ENCODE assay signal across 8 cellular contexts in the genomic region with DNA sequence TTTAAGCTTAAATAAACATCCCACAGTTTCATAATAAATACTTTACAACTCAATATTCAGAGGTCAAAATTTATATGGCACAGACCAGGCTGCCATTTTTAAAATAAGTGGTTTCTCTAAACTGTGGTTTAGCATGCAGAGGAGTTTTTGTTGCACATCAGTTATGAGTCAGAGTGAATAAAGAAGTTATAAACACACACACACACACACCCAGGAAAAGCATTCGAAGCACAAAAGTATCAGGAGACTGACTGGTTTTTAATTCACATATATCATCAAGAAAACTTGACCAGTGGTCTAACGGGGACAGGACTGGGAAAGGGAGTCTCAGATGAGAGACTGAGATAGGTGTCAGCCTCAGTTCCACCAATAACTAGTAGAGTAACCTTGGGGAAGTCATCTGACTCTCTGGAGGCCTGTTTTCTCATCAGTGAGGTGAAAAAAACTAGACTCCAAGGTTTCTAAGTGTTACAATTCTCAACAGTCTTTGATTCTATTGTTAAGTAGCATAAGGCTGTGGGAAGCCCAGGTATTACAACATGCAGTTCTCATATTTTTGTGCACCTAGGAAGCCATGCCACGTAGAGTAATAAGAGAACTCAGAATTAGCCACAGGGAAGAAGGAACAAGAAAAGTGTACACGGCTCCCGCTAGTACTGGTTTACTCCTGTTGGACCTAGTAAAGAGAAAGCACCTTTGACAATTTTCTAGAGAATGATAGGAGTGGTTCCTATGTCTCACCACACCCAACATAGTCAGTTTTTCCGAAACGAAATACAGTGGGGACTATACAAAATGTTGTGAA. TPM values are rescaled to one million over a fixed set of nuclear protein-coding genes. Genes with fewer than 3 reads are reported as not detected.
DNase-seq lines count a peak whose midpoint lies in the region; ATAC-seq and TF ChIP-seq lines count a peak whose summit lies in the region.

No MANE protein-coding gene starts in this region.

- H3K36me3 ChIP-seq in GM23248 (ENCODE audit: low read depth) (no peaks in the 10 kb centered on the region), SJSA1 (peaks cover 9% of the 10 kb centered on the region)

- H4K20me1 ChIP-seq in GM23248 (ENCODE audit: insufficient read depth): no peaks in the 10 kb centered on the region

- DNase-seq in AG10803 (ENCODE audit: low read depth) (peak; percentile 73), GM23248 (peak; percentile 94), SJSA1 (ENCODE audit: low read depth in 1 of 2, low spot score in 2 of 2) (peak in 1 of 2 experiments; percentile 75), dermis blood vessel endothelial cell (peak; percentile 67), omental fat pad (ENCODE audit: low spot score) (no peak), hippocampal formation (lab: John Stamatoyannopoulos, UW) (no peak), medulla oblongata (ENCODE audit: extremely low spot score) (no peak), DMS79 treated with DMSO at 0.1 percent for 48 hours (lab: John Stamatoyannopoulos, UW) (no peak)

- H3K27ac ChIP-seq in GM23248: peak overlapping the region; percentile 100
- peak overlapping the region; percentile 97 for H3K27ac ChIP-seq in SJSA1

- H3K4me2 ChIP-seq in GM23248 (ENCODE audit: unreplicated experiment): peak overlapping the region; percentile 92

- peaks cover 32% of the 10 kb centered on the region for H3F3A ChIP-seq in GM23248 (ENCODE audit: insufficient read depth)

- H3K27me3 ChIP-seq in GM23248 (replicated peaks; ENCODE audit: insufficient read depth) (no peaks in the 10 kb centered on the region), SJSA1 (replicated peaks) (no peaks in the 10 kb centered on the region)

- in situ Hi-C loops in GM23248 (cut with MboI): no loop called here

- TF ChIP-seq CTCF in AG10803 (conservative IDR thresholded peaks at IDR 0.05; ENCODE audit: low read length): no peak
- TF ChIP-seq CTCF in omental fat pad (IDR thresholded peaks at IDR 0.05): no peak

- no peaks in the 10 kb centered on the region for H3K9me2 ChIP-seq in GM23248 (ENCODE audit: insufficient read depth)

- H3K4me3 ChIP-seq in AG10803 (ENCODE audit: low read length) (peak overlapping the region; percentile 23), GM23248 (peak overlapping the region; percentile 68), SJSA1 (peak overlapping the region; percentile 18)

- peaks cover 86% of the 10 kb centered on the region for H3K79me2 ChIP-seq in GM23248 (ENCODE audit: insufficient read depth)

- peak overlapping the region; percentile 96 for H3K9ac ChIP-seq in GM23248

- H3K4me1 ChIP-seq in GM23248 (ENCODE audit: insufficient read depth): peaks cover 29% of the 10 kb centered on the region
- peaks cover 30% of the 10 kb centered on the region for H3K4me1 ChIP-seq in SJSA1 (replicated peaks)

- H3K9me3 ChIP-seq in GM23248 (ENCODE audit: low read depth) (no peaks in the 10 kb centered on the region), SJSA1 (replicated peaks) (peaks cover 4% of the 10 kb centered on the region; the same call in 1 of the 2 replicates)

- H2AFZ ChIP-seq in GM23248: peak overlapping the region; percentile 49

- 0 to 1% methylated on average over 7 of the region's 7 CpGs for WGBS in GM23248 (ENCODE audit: low coverage in 1 of 2, low lambda C conversion rate in 2 of 2, missing lambda C conversion rate in 2 of 2), 2 experiments

- ATAC-seq in omental fat pad (ENCODE audit: low FRiP score): peak; percentile 66

RNA-seq across cellular contexts. Expression of gene PPTC7, which starts 5.2 kb away (rescaled TPM):
- 3.2 and 3.4 TPM in 2 replicates for total RNA-seq in GM23248 (2014; rRNA removed; shearing (Covaris generic))
- polyA plus RNA-seq in GM23248 (2016; fragmentation: Nextera tagmentation; extraction: Ambion mirVana): 2.2 and 2.4 TPM in 2 replicates
- 4.7 and 5.6 TPM in 2 replicates for total RNA-seq in SJSA1 (2014; rRNA removed; shearing (Covaris generic))
- total RNA-seq in dermis blood vessel endothelial cell (9.0 and 13.3 TPM in 2 replicates), omental fat pad (10 to 100 TPM; 20.8 to 49.1 (median 23.4) TPM)

RNA-seq across cellular contexts. Expression of gene TCTN1, which starts 36.0 kb away (rescaled TPM):
- 34.4 and 44.3 TPM in 2 replicates for total RNA-seq in GM23248 (2014; rRNA removed; shearing (Covaris generic))
- polyA plus RNA-seq in GM23248 (2016; fragmentation: Nextera tagmentation; extraction: Ambion mirVana): 58.1 and 65.2 TPM in 2 replicates
- 20.5 and 23.3 TPM in 2 replicates for total RNA-seq in SJSA1 (2014; rRNA removed; shearing (Covaris generic))
- 7.9 and 9.9 TPM in 2 replicates for total RNA-seq in dermis blood vessel endothelial cell
- 10 to 100 TPM; 22.7 to 30.4 (median 25.6) TPM for total RNA-seq in omental fat pad

Comparison
In these comparisons a context has a peak if more than half of its experiments do, and no peak if none do; other contexts are left out.
1. DNase-seq: peak in AG10803 (single experiment), GM23248 (single experiment) and dermis blood vessel endothelial cell (single experiment); none in omental fat pad (single experiment), hippocampal formation (0 of 2), medulla oblongata (single experiment) and DMS79 treated with DMSO at 0.1 percent for 48 hours (single experiment).
2. H3K4me3 ChIP-seq: peak in every context shown above with its lines; median percentile 68 in GM23248; 23 in AG10803; 18 in SJSA1.